In genomic region chr1:92833840-92834239, GRCh38 we compare ENCODE assay signal across 8 cellular contexts.
DNase-seq lines count a peak whose midpoint lies in the region; ATAC-seq and TF ChIP-seq lines count a peak whose summit lies in the region.

No MANE protein-coding gene starts in this region.

- no peak for ATAC-seq in GM21423 (IDR thresholded peaks at IDR 0.05; ENCODE audit: unreplicated experiment)
- ATAC-seq in HG02852 (IDR thresholded peaks at IDR 0.05; ENCODE audit: unreplicated experiment): no peak

- H3K36me3 Mint-ChIP-seq in nephron progenitor cell (ENCODE audit: low read depth): peaks cover 56% of the 10 kb centered on the region

- H3K36me3 ChIP-seq in BLaER1 treated with 17β-estradiol and CSF1 and Interleukin-3, amounts not matched to agents 10 nM and 100 nM: peaks cover 54 to 65% (median 61%) of the 10 kb centered on the region in 11 experiments
- H3K36me3 ChIP-seq in MM.1S (replicated peaks; ENCODE audit: insufficient read depth, low read length): no peaks in the 10 kb centered on the region; the same call in 1 of the 2 replicates

- peaks cover 65 to 68% (median 66%) of the 10 kb centered on the region in 11 experiments for H4K20me1 ChIP-seq in BLaER1 treated with 17β-estradiol and CSF1 and Interleukin-3, amounts not matched to agents 10 nM and 100 nM
- H4K20me1 ChIP-seq in MM.1S (ENCODE audit: insufficient read depth, low read length): peaks cover 45% of the 10 kb centered on the region

- peak overlapping the region; percentile 100 for H3K4me3 Mint-ChIP-seq in nephron progenitor cell

- DNase-seq in MM.1S (no peak), choroid plexus epithelial cell (ENCODE audit: low read depth) (no peak), nephron progenitor cell (no peak), glomerular visceral epithelial cell (ENCODE audit: extremely low spot score) (no peak), NCI-H1417 treated with DMSO at 0.1 percent for 48 hours (lab: John Stamatoyannopoulos, UW) (no peak)

- peaks cover 57% of the 10 kb centered on the region for H3K4me1 Mint-ChIP-seq in nephron progenitor cell

- H3F3A ChIP-seq in MM.1S (ENCODE audit: insufficient read depth, low read length): peaks cover 2% of the 10 kb centered on the region; the same call in 1 of the 2 replicates

- H2AFZ ChIP-seq in MM.1S (ENCODE audit: low read length): no peak overlapping the region

- H3K9ac ChIP-seq in BLaER1 treated with 17β-estradiol and CSF1 and Interleukin-3, amounts not matched to agents 10 nM and 100 nM: peak overlapping the region; percentile 91 to 100 (median 99)
- peak overlapping the region; percentile 96; the same call in 1 of the 2 replicates for H3K9ac ChIP-seq in MM.1S (ENCODE audit: low read length)

- H3K9me3 Mint-ChIP-seq in nephron progenitor cell: no peaks in the 10 kb centered on the region

- no peaks in the 10 kb centered on the region for H3K9me3 ChIP-seq in BLaER1 treated with 17β-estradiol and CSF1 and Interleukin-3, amounts not matched to agents 10 nM and 100 nM (replicated peaks in 1 of 11)
- H3K9me3 ChIP-seq in MM.1S (replicated peaks; ENCODE audit: insufficient read depth, low read length): no peaks in the 10 kb centered on the region

- peak overlapping the region; percentile 80 to 95 (median 90) for H3K4me2 ChIP-seq in BLaER1 treated with 17β-estradiol and CSF1 and Interleukin-3, amounts not matched to agents 10 nM and 100 nM
- H3K4me2 ChIP-seq in MM.1S (ENCODE audit: low read depth, low read length): peak overlapping the region; percentile 78; the same call in 1 of the 2 replicates

- H3K4me1 ChIP-seq in BLaER1 treated with 17β-estradiol and CSF1 and Interleukin-3, amounts not matched to agents 10 nM and 100 nM: peaks cover 31 to 57% (median 38%) of the 10 kb centered on the region in 10 experiments
- H3K4me1 ChIP-seq in MM.1S (ENCODE audit: low read length): peaks cover 3% of the 10 kb centered on the region; the same call in 1 of the 2 replicates

- H3K79me2 ChIP-seq in MM.1S (ENCODE audit: low read length): peaks cover 71% of the 10 kb centered on the region

- H3K4me3 ChIP-seq in BLaER1 treated with 17β-estradiol and CSF1 and Interleukin-3, amounts not matched to agents 10 nM and 100 nM: peak overlapping the region; percentile 87 to 99 (median 96)
- peak overlapping the region; percentile 90 for H3K4me3 ChIP-seq in MM.1S (ENCODE audit: low read length)
- H3K4me3 ChIP-seq in choroid plexus epithelial cell (ENCODE audit: low read depth, low read length): peak overlapping the region; percentile 98

- H3K27ac ChIP-seq in BLaER1 treated with 17β-estradiol and CSF1 and Interleukin-3, amounts not matched to agents 10 nM and 100 nM: peak overlapping the region in 10 of 11 experiments; percentile 90 to 98 (median 98); a peak in 15 of 22 replicates
- H3K27ac ChIP-seq in MM.1S (ENCODE audit: low read length): no peak overlapping the region; the same call in 1 of the 2 replicates

- no peaks in the 10 kb centered on the region for H3K9me2 ChIP-seq in MM.1S (replicated peaks; ENCODE audit: insufficient read depth, low read length)

- no peaks in the 10 kb centered on the region for H3K27me3 ChIP-seq in BLaER1 treated with 17β-estradiol and CSF1 and Interleukin-3, amounts not matched to agents 10 nM and 100 nM
- H3K27me3 ChIP-seq in MM.1S (replicated peaks; ENCODE audit: insufficient read depth, low read length): no peaks in the 10 kb centered on the region

- TF ChIP-seq CTCF in MM.1S (IDR thresholded peaks at IDR 0.05; ENCODE audit: low read length) (no peak), choroid plexus epithelial cell (conservative IDR thresholded peaks at IDR 0.05; ENCODE audit: low read depth, low read length) (no peak), nephron progenitor cell (IDR thresholded peaks at IDR 0.05) (no peak)

- H3K27ac Mint-ChIP-seq in nephron progenitor cell: peak overlapping the region; percentile 93

- H3K27me3 Mint-ChIP-seq in nephron progenitor cell (ENCODE audit: low read depth, poor library complexity): no peaks in the 10 kb centered on the region
